In the genomic region with DNA sequence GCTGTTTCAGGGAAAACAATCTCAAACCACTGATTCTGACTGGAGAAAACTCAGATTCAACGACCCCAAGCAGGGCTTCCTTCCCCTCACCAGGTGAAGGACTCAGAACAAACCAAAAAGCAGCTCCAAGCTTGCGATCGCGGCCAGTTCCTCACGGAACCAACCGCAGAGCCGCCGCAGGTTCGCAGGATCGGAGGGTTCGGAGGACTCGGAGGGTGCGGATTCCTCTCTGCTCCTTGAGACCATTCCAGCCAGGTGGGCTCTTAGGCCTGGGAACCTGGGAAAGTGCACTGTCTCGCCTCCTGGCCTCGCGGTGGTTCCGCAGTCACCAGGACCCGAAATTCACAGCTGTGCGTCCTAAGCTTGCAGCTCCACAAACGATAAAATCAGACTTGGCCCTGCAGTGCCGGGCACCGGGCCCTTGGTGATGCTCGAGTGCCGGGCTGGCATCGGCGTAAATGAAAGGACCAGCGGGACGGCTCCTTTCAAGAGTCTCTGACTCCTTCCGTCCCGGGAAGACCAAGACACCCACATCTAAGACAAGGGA, we compare ENCODE assay signal across 8 cellular contexts.
DNase-seq lines count a peak whose midpoint lies in the region; ATAC-seq and TF ChIP-seq lines count a peak whose summit lies in the region.

No MANE protein-coding gene starts in this region.

- in situ Hi-C loops in HAP-1 (cut with MboI; ENCODE audit: low sequenced_read_pairs), result loop anchor here (25.0 kb wide), 1 partner anchor 335 kb away; no protein-coding TSS in a partner anchor

- H3K36me3 ChIP-seq in GM06990 (ENCODE audit: control insufficient read depth, insufficient read depth, low read length) (no peaks in the 10 kb centered on the region), HAP-1 (replicated peaks) (no peaks in the 10 kb centered on the region), MM.1S (replicated peaks; ENCODE audit: insufficient read depth, low read length) (no peaks in the 10 kb centered on the region), prostate gland (no peaks in the 10 kb centered on the region), aorta (ENCODE audit: control insufficient read depth in 1 of 2, insufficient read depth in 2 of 2, low read length in 1 of 2) (no peaks in the 10 kb centered on the region)

- peaks cover 12% of the 10 kb centered on the region for H3F3A ChIP-seq in MM.1S (ENCODE audit: insufficient read depth, low read length)

- H3K27ac ChIP-seq in MM.1S (ENCODE audit: low read length), result peak overlapping the region; percentile 86
- peak overlapping the region; percentile 79 to 85 for H3K27ac ChIP-seq in prostate gland
- H3K27ac ChIP-seq in aorta (ENCODE audit: low read depth in 1 of 2, low read length in 2 of 2), result peak overlapping the region in 1 of 2 donors; percentile 83

- TF ChIP-seq CTCF in GM06990 (IDR thresholded peaks at IDR 0.05; ENCODE audit: insufficient read depth, low read length, poor library complexity, severe bottlenecking), result peak; percentile 77
- peak; percentile 74 for TF ChIP-seq CTCF in MM.1S (IDR thresholded peaks at IDR 0.05; ENCODE audit: low read length)
- peak in 2 of 4 experiments; percentile 42 to 50 for TF ChIP-seq CTCF in prostate gland (IDR thresholded peaks at IDR 0.05)

- intact Hi-C loops in left ventricle myocardium superior (cut with micrococcal nuclease), result no loop called here
- intact Hi-C loops in prostate gland (cut with DNase I), result loop anchor here (5.0 kb wide), 5 partner anchors 50 to 715 kb away; a partner anchor contains a TSS
- intact Hi-C loops in aorta (cut with DNase I), result loop anchor here (2.0 to 10.0 kb wide), 5 partner anchors 297 to 725 kb away; a partner anchor contains a TSS

- H3K9me2 ChIP-seq in MM.1S (replicated peaks; ENCODE audit: insufficient read depth, low read length), result no peaks in the 10 kb centered on the region

- peak; percentile 86 for DNase-seq in GM06990 (ENCODE audit: extremely low read depth, insufficient read length)
- peak; percentile 76 to 83 for DNase-seq in HAP-1 (ENCODE audit: low spot score in 2 of 2)
- peak; percentile 91 for DNase-seq in MM.1S
- DNase-seq in SW 1271 (lab: John Stamatoyannopoulos, UW), result peak; percentile 84 to 94
- peak; percentile 81 for DNase-seq in amniotic epithelial cell (ENCODE audit: low read depth)
- DNase-seq in left ventricle myocardium superior, result peak; percentile 79
- peak; percentile 71 for DNase-seq in prostate gland (ENCODE audit: low spot score)
- DNase-seq in aorta, result peak; percentile 88 to 92

- H3K4me1 ChIP-seq in HAP-1 (peaks cover 3% of the 10 kb centered on the region; the same call in 1 of the 2 replicates), MM.1S (ENCODE audit: low read length) (peaks cover 3% of the 10 kb centered on the region; the same call in 1 of the 2 replicates), prostate gland (replicated peaks) (no peaks in the 10 kb centered on the region), aorta (ENCODE audit: control insufficient read depth in 1 of 2, insufficient read depth in 2 of 2, low read length in 2 of 2) (no peaks in the 10 kb centered on the region)

- H3K9me3 ChIP-seq in HAP-1 (peaks cover 5% of the 10 kb centered on the region; the same call in 1 of the 2 replicates), MM.1S (replicated peaks; ENCODE audit: insufficient read depth, low read length) (no peaks in the 10 kb centered on the region), prostate gland (no peaks in the 10 kb centered on the region), aorta (ENCODE audit: control insufficient read depth, low read length) (no peaks in the 10 kb centered on the region)

- peak overlapping the region; percentile 80 for H3K9ac ChIP-seq in MM.1S (ENCODE audit: low read length)

- H3K79me2 ChIP-seq in MM.1S (ENCODE audit: low read length), result no peaks in the 10 kb centered on the region

- WGBS in prostate gland, result 0% methylated on average over 30 of the region's 30 CpGs
- 0 to 1% methylated on average over 30 of the region's 30 CpGs for WGBS in aorta, 2 donors

- no peaks in the 10 kb centered on the region for H3K27me3 ChIP-seq in GM06990 (replicated peaks; ENCODE audit: control insufficient read depth, insufficient read depth, low read length)
- H3K27me3 ChIP-seq in HAP-1 (ENCODE audit: low read depth), result no peaks in the 10 kb centered on the region
- peaks cover 27% of the 10 kb centered on the region for H3K27me3 ChIP-seq in MM.1S (replicated peaks; ENCODE audit: insufficient read depth, low read length)
- no peaks in the 10 kb centered on the region for H3K27me3 ChIP-seq in prostate gland (replicated peaks; ENCODE audit: insufficient read depth)
- no peaks in the 10 kb centered on the region for H3K27me3 ChIP-seq in aorta (ENCODE audit: control insufficient read depth in 1 of 2, insufficient read depth in 2 of 2, low read length in 1 of 2)

- H2AFZ ChIP-seq in MM.1S (ENCODE audit: low read length), result peak overlapping the region; percentile 91

- peak overlapping the region; percentile 73 for H3K4me3 ChIP-seq in GM06990 (replicated peaks; ENCODE audit: low read depth, low read length)
- peak overlapping the region; percentile 80 for H3K4me3 ChIP-seq in HAP-1
- H3K4me3 ChIP-seq in MM.1S (ENCODE audit: low read length), result peak overlapping the region; percentile 95
- H3K4me3 ChIP-seq in prostate gland, result peak overlapping the region; percentile 82 to 85
- H3K4me3 ChIP-seq in aorta (ENCODE audit: low read length in 2 of 2), result peak overlapping the region; percentile 91 to 98

- ATAC-seq in left ventricle myocardium superior (peak; percentile 85), aorta (ENCODE audit: low FRiP score) (peak; percentile 92)

- peak overlapping the region; percentile 84 for H3K4me2 ChIP-seq in MM.1S (ENCODE audit: low read depth, low read length)

- no peaks in the 10 kb centered on the region for H4K20me1 ChIP-seq in MM.1S (ENCODE audit: insufficient read depth, low read length)

- TF ChIP-seq POLR2A in prostate gland (IDR thresholded peaks at IDR 0.05), result no peak
